14 cellular contexts compared by ENCODE assay signal in the genomic region with DNA sequence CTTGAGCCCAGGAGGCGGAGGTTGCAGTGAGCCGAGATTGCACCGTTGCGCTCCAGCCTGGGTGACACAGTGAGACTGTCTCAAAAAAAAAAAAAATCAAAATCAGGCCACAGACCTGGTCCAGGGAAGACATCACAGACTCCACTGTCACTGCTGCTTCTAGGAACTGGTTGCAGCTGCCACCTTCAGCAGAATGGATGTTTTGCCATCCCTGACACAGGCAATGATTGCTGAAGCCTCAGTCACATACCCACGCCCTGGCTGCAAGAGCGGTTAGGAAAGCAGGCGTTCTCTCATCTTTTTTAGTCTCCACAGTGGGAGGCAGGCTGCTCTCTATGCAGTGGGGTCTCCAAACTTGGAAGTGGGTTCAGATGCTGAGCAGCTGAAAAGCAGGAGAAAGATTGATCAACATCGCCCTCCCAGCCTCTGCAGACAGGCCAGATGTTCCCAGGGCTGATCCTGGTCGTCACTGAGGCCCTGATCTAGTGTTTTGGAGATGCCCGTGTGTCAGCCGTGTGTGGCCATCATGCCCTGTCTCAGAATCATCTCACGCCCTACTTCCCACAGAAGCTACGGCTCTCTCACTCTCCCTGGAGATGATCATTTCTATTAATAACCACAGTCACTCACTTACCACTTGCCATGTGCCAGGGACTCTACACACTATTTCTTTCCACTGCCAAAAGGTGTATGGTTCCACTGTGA.
DNase-seq lines count a peak whose midpoint lies in the region; ATAC-seq and TF ChIP-seq lines count a peak whose summit lies in the region.
"Had no signal": no experiment of that assay in that cellular context is flagged by ENCODE, and none has a peak within 500 bp of the region (broad histone marks: within the 10 kb centered on the region; RNA-seq: fewer than 3 reads in every experiment).

No MANE protein-coding gene starts in this region.

- H3K9me2 ChIP-seq in HCT116 (ENCODE audit: insufficient read depth) (no peaks in the 10 kb centered on the region), Karpas-422 (replicated peaks; ENCODE audit: insufficient read depth, low read length) (no peaks in the 10 kb centered on the region)

- H3K27me3 ChIP-seq in HCT116 (ENCODE audit: insufficient read depth, low read length) (no peaks in the 10 kb centered on the region), Karpas-422 (ENCODE audit: low read length) (no peaks in the 10 kb centered on the region)
- H3K27me3 ChIP-seq: tibial artery had no signal

- H3K4me1 ChIP-seq in HCT116 (ENCODE audit: control insufficient read depth in 1 of 2, insufficient read depth in 2 of 2, low read length in 2 of 2) = peaks cover 17 to 45% of the 10 kb centered on the region in 2 experiments
- no peaks in the 10 kb centered on the region for H3K4me1 ChIP-seq in Karpas-422 (ENCODE audit: low read length)

- H3K36me3 ChIP-seq in HCT116 (ENCODE audit: control insufficient read depth in 1 of 2, insufficient read depth in 2 of 2, low read length in 2 of 2) (no peaks in the 10 kb centered on the region), Karpas-422 (ENCODE audit: insufficient read depth, low read length) (no peaks in the 10 kb centered on the region)
- H3K36me3 ChIP-seq: tibial artery had no signal

- CTCF ChIA-PET in HCT116 (lab: Charles Lee) = interaction anchor here (1.1 to 2.1 kb wide), 2 partner anchors 8 to 21 kb away, joined by 3 to 10 read pairs; no protein-coding TSS in a partner anchor

- TF ChIP-seq CTCF in CD14-positive monocyte (IDR thresholded peaks at IDR 0.05) = no peak
- TF ChIP-seq CTCF in HCT116 (IDR thresholded peaks at IDR 0.05 in 2 of 3, conservative IDR thresholded peaks at IDR 0.05 in 1 of 3; ENCODE audit: borderline replicate concordance in 1 of 3, insufficient read depth in 1 of 3, low read depth in 2 of 3, low read length in 2 of 3) = no peak

- peaks cover 2 to 3% of the 10 kb centered on the region in 2 donors for H3K36me3 Mint-ChIP-seq in CD14-positive monocyte
- H3K36me3 Mint-ChIP-seq: natural killer cell had no signal

- no peaks in the 10 kb centered on the region for H3K9me3 ChIP-seq in HCT116 (ENCODE audit: control insufficient read depth in 1 of 2, insufficient read depth in 1 of 2, low read depth in 1 of 2, low read length in 2 of 2)
- no peaks in the 10 kb centered on the region for H3K9me3 ChIP-seq in Karpas-422 (ENCODE audit: low read length)
- H3K9me3 ChIP-seq: tibial artery had no signal

- H3K27ac ChIP-seq in HCT116 (ENCODE audit: low read depth, low read length) = no peak overlapping the region
- H3K27ac ChIP-seq in Karpas-422 (ENCODE audit: low read length) = no peak overlapping the region
- H3K27ac ChIP-seq: tibial artery had no signal

- no TSS peak for BruUV-seq in HCT116 (replicated peaks; lab: Mats Ljungman, UMichigan)

- no peak overlapping the region for H3K4me2 ChIP-seq in HCT116 (ENCODE audit: low read length)
- no peak overlapping the region for H3K4me2 ChIP-seq in Karpas-422 (ENCODE audit: low read depth, low read length, poor library complexity, severe bottlenecking)

- ATAC-seq in HCT116 = no peak
- no peak for ATAC-seq in GM21737 (IDR thresholded peaks at IDR 0.05; ENCODE audit: unreplicated experiment)
- ATAC-seq in left lobe of liver = no peak
- ATAC-seq: left colon had no signal

- peak; percentile 22 for DNase-seq in CD14-positive monocyte (ENCODE audit: low spot score)
- no peak for DNase-seq in HCT116 (ENCODE audit: low read depth, low spot score)
- DNase-seq in cerebellar nuclear complex (lab: John Stamatoyannopoulos, UW) = peak; percentile 90 to 91
- peak; percentile 84 for DNase-seq in myocyte (ENCODE audit: low read depth)
- DNase-seq in Karpas-422 = no peak
- no peak for DNase-seq in stimulated activated CD4-positive, alpha-beta T cell treated with anti-CD3 and anti-CD28 coated beads, Interleukin-4, amount 100 ng/mL, for 4 hours
- no peak for DNase-seq in left lobe of liver (ENCODE audit: low spot score)
- DNase-seq: left colon, natural killer cell, NCI-H1105 treated with DMSO at 0.1 percent for 48 hours, NCI-H524, small intestine, tibial artery had no signal

- H3K9me3 Mint-ChIP-seq in CD14-positive monocyte = peaks cover 0 to 4% (median 0%) of the 10 kb centered on the region in 7 donors
- H3K9me3 Mint-ChIP-seq: natural killer cell had no signal

- H3K4me3 Mint-ChIP-seq in CD14-positive monocyte = peak overlapping the region in 1 of 2 donors; percentile 70

- peak overlapping the region; percentile 72 to 93 (median 83) for H3K27ac Mint-ChIP-seq in CD14-positive monocyte

- no peak overlapping the region for H3K9ac ChIP-seq in HCT116 (ENCODE audit: low read length)
- no peak overlapping the region for H3K9ac ChIP-seq in Karpas-422 (ENCODE audit: low read length)

- intact Hi-C loops in CD14-positive monocyte (cut with micrococcal nuclease) = no loop called here
- intact Hi-C loops in HCT116 (cut with micrococcal nuclease) = no loop called here

- no peak for TF ChIP-seq POLR2A in HCT116 (IDR thresholded peaks at IDR 0.05; ENCODE audit: borderline replicate concordance, extremely low read depth, insufficient read depth, insufficient read length)

- no peaks in the 10 kb centered on the region for H4K20me1 ChIP-seq in HCT116 (ENCODE audit: insufficient read depth)
- H4K20me1 ChIP-seq in Karpas-422 (ENCODE audit: insufficient read depth, low read depth, low read length) = no peaks in the 10 kb centered on the region

- POLR2A ChIA-PET in HCT116 (lab: Charles Lee) = no interaction called here

- H3K4me3 ChIP-seq in HCT116 (replicated peaks in 1 of 2; ENCODE audit: low read depth in 1 of 2, low read length in 2 of 2) = no peak overlapping the region
- no peak overlapping the region for H3K4me3 ChIP-seq in Karpas-422 (ENCODE audit: low read length)
- H3K4me3 ChIP-seq: tibial artery had no signal

- no peaks in the 10 kb centered on the region for H3K79me2 ChIP-seq in HCT116 (ENCODE audit: insufficient read depth, low read length)
- H3K79me2 ChIP-seq in Karpas-422 (ENCODE audit: low read length) = no peaks in the 10 kb centered on the region

- peaks cover 0 to 2% (median 2%) of the 10 kb centered on the region in 3 donors for H3K27me3 Mint-ChIP-seq in CD14-positive monocyte (ENCODE audit: low read depth in 3 of 3)

- no peak for TF ChIP-seq RAD21 in HCT116 (IDR thresholded peaks at IDR 0.05; ENCODE audit: low read depth)

- H2AFZ ChIP-seq in HCT116 (ENCODE audit: low read depth, low read length, poor library complexity, severe bottlenecking) (no peak overlapping the region), Karpas-422 (ENCODE audit: low read length) (no peak overlapping the region)

- H3K4me1 Mint-ChIP-seq in CD14-positive monocyte = peaks cover 29% of the 10 kb centered on the region

- RAD21 ChIA-PET in HCT116 (lab: Charles Lee; ENCODE audit: low non-redundant PET in 1 of 2, low total read pairs in 2 of 2, uncharacterized antibody in 2 of 2, unreplicated experiment in 2 of 2) = no interaction called here

TF ChIP-seq in HCT116, 20 proteins besides CTCF, POLR2A, EP300 and RAD21:
- TF ChIP-seq ZNF274 (IDR thresholded peaks at IDR 0.05; ENCODE audit: low read depth, low read length) = no peak
- 0 out of 2 replicates have a peak, but pooled peaks have one; percentile 9 for TF ChIP-seq MAX (IDR thresholded peaks at IDR 0.05)

Comparison
In these comparisons a context has a peak if more than half of its experiments do, and no peak if none do; other contexts are left out.
1. DNase-seq: peak in CD14-positive monocyte (single experiment), cerebellar nuclear complex (2 of 2) and myocyte (single experiment); none in HCT116 (single experiment), Karpas-422 (single experiment), stimulated activated CD4-positive, alpha-beta T cell treated with anti-CD3 and anti-CD28 coated beads, Interleukin-4, amount 100 ng/mL, for 4 hours (0 of 2) and left lobe of liver (single experiment).